In the genomic region with DNA sequence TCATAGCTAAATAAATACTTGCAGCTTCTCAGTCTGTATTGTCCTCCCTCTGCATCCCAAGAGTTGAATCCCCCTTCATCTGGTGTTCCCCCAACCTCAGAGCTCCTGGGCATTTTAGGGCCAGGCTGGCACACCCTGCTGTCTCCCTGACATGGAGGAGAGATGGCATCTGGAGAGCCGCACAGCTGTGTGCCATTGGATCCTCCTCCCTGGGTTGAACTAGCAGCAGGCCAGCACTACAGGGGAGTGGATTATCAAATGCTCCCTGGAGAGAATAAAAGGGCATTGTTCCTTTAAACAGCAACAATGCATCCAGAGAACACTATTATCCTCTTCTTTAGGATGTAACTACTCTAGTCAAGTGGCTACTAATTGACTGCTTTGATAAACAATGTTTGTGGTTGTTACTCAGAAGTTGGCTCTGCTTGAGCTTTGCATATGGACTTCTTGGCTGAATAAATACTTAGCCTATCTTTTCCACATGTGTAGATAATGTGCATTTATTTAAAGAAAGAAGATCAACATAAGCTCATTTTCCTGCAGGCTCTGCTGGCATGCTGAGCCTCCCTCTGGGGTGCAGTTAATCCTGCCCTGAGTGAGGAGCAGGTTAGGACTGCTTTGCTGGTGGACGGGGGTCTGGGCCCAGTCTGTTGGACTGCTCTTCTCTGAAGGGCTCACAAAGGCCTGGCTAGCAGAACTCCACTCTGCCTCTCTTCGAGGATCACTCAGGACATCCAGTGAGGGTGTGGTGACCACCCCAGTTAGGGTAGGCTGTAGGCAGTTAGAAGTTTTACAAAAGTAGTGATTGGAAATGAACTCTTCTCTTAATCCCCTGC, we compare ENCODE assay signal across 22 cellular contexts.
DNase-seq lines count a peak whose midpoint lies in the region; TF ChIP-seq lines count a peak whose summit lies in the region.
"Had no signal": no experiment of that assay in that cellular context is flagged by ENCODE, and none has a peak within 500 bp of the region (broad histone marks: within the 10 kb centered on the region; RNA-seq: fewer than 3 reads in every experiment).

No MANE protein-coding gene starts in this region.

- intact Hi-C loops in CD14-positive monocyte (cut with micrococcal nuclease) = no loop called here
- intact Hi-C loops in breast epithelium (cut with DNase I; ENCODE audit: low total_unique reads) = no loop called here
- intact Hi-C loops in sigmoid colon (cut with DNase I) = no loop called here

- no peak overlapping the region for H3K4me3 ChIP-seq in breast epithelium
- no peak overlapping the region for H3K4me3 ChIP-seq in sigmoid colon
- H3K4me3 ChIP-seq: heart left ventricle, SJCRH30, skin epidermis, upper lobe of left lung had no signal

- TF ChIP-seq CTCF in CD14-positive monocyte (IDR thresholded peaks at IDR 0.05) (no peak), breast epithelium (IDR thresholded peaks at IDR 0.05) (no peak), sigmoid colon (IDR thresholded peaks at IDR 0.05) (no peak)

- 33 to 45% methylated on average over 3 of the region's 3 CpGs for WGBS in sigmoid colon, 2 donors

- H3K4me1 ChIP-seq in breast epithelium = no peaks in the 10 kb centered on the region
- H3K4me1 ChIP-seq in sigmoid colon = peaks cover 0 to 34% (median 27%) of the 10 kb centered on the region in 4 donors
- H3K4me1 ChIP-seq: heart left ventricle, SJCRH30, upper lobe of left lung had no signal

- no peak overlapping the region for H3K4me3 Mint-ChIP-seq in CD14-positive monocyte
- H3K4me3 Mint-ChIP-seq: activated naive CD8-positive, alpha-beta T cell treated with anti-CD3 and anti-CD28 coated beads, Interleukin-2, amount 50 U/mL, for 24 hours; CD8-positive, alpha-beta memory T cell had no signal

- TF ChIP-seq EP300 in sigmoid colon (IDR thresholded peaks at IDR 0.05) = no peak

- H3K27me3 ChIP-seq in breast epithelium (no peaks in the 10 kb centered on the region), sigmoid colon (no peaks in the 10 kb centered on the region)
- H3K27me3 ChIP-seq: SJCRH30, upper lobe of left lung had no signal

- no peaks in the 10 kb centered on the region for H3K4me1 Mint-ChIP-seq in CD14-positive monocyte
- H3K4me1 Mint-ChIP-seq: activated naive CD8-positive, alpha-beta T cell treated with anti-CD3 and anti-CD28 coated beads, Interleukin-2, amount 50 U/mL, for 24 hours; CD8-positive, alpha-beta memory T cell had no signal

- H3K27me3 Mint-ChIP-seq in CD14-positive monocyte (ENCODE audit: low read depth in 3 of 3) = peaks cover 0 to 1% (median 0%) of the 10 kb centered on the region in 3 donors
- H3K27me3 Mint-ChIP-seq: activated naive CD8-positive, alpha-beta T cell treated with anti-CD3 and anti-CD28 coated beads, Interleukin-2, amount 50 U/mL, for 24 hours had no signal

- no peak overlapping the region for H3K27ac Mint-ChIP-seq in CD14-positive monocyte
- H3K27ac Mint-ChIP-seq: activated naive CD8-positive, alpha-beta T cell treated with anti-CD3 and anti-CD28 coated beads, Interleukin-2, amount 50 U/mL, for 24 hours had no signal

- no peaks in the 10 kb centered on the region for H3K36me3 Mint-ChIP-seq in CD14-positive monocyte
- H3K36me3 Mint-ChIP-seq: CD8-positive, alpha-beta memory T cell had no signal

- TF ChIP-seq POLR2A in breast epithelium (IDR thresholded peaks at IDR 0.05) (no peak), sigmoid colon (IDR thresholded peaks at IDR 0.05) (no peak)

- H3K9me3 Mint-ChIP-seq in CD14-positive monocyte = peaks cover 11 to 33% (median 14%) of the 10 kb centered on the region in 7 donors
- H3K9me3 Mint-ChIP-seq: activated naive CD8-positive, alpha-beta T cell treated with anti-CD3 and anti-CD28 coated beads, Interleukin-2, amount 50 U/mL, for 24 hours had no signal

- H3K9me3 ChIP-seq in breast epithelium (peaks cover 5 to 16% of the 10 kb centered on the region in 2 donors), sigmoid colon (no peaks in the 10 kb centered on the region)
- H3K9me3 ChIP-seq: SJCRH30 had no signal

- DNase-seq in NCI-H1436 (lab: John Stamatoyannopoulos, UW) (peak; percentile 21), NCI-H1436 treated with DMSO at 0.1 percent for 48 hours (lab: John Stamatoyannopoulos, UW) (no peak), NCI-H345 (lab: John Stamatoyannopoulos, UW) (peak; percentile 82), SW480 (ENCODE audit: low spot score) (peak; percentile 2), pons (ENCODE audit: low spot score) (peak; percentile 61), CD14-positive monocyte (ENCODE audit: low spot score) (no peak), breast epithelium (ENCODE audit: low spot score in 2 of 2) (no peak), sigmoid colon (no peak)
- DNase-seq: activated effector memory CD4-positive, alpha-beta T cell treated with anti-CD3 and anti-CD28 coated beads, Interleukin-2, amount 50 U/mL, for 16 hours; activated naive CD8-positive, alpha-beta T cell treated with anti-CD3 and anti-CD28 coated beads, Interleukin-2, amount 50 U/mL, for 24 hours; CD8-positive, alpha-beta memory T cell; heart left ventricle; Kasumi-1; left cardiac atrium; mesenchymal stem cell; NK-92 treated with Interleukin-12 subunit alpha and Interleukin-12 subunit beta, amount 100 ng/mL, for 24 hours; T-helper 1 cell; upper lobe of left lung had no signal

- H3K27ac ChIP-seq in breast epithelium = no peak overlapping the region
- no peak overlapping the region for H3K27ac ChIP-seq in sigmoid colon
- H3K27ac ChIP-seq: epithelial cell of prostate, heart left ventricle, HL-60, SJCRH30, skin epidermis, upper lobe of left lung had no signal

- H3K36me3 ChIP-seq in breast epithelium (no peaks in the 10 kb centered on the region), sigmoid colon (no peaks in the 10 kb centered on the region)
- H3K36me3 ChIP-seq: heart left ventricle, upper lobe of left lung had no signal

Comparison
In these comparisons a context has a peak if more than half of its experiments do, and no peak if none do; other contexts are left out.
1. DNase-seq: peak in NCI-H1436 (single experiment), NCI-H345 (single experiment), SW480 (single experiment) and pons (single experiment); none in NCI-H1436 treated with DMSO at 0.1 percent for 48 hours (single experiment), CD14-positive monocyte (single experiment), breast epithelium (0 of 2) and sigmoid colon (single experiment).